Comparison of ENCODE assay signal across 16 cellular contexts in genomic region chr14:69699743-69700309, GRCh38.
DNase-seq lines count a peak whose midpoint lies in the region; ATAC-seq and TF ChIP-seq lines count a peak whose summit lies in the region.
"Had no signal": no experiment of that assay in that cellular context is flagged by ENCODE, and none has a peak within 500 bp of the region (broad histone marks: within the 10 kb centered on the region; RNA-seq: fewer than 3 reads in every experiment).

No MANE protein-coding gene starts in this region.

- H3K4me1 ChIP-seq in Loucy (ENCODE audit: insufficient read depth, low read length, poor library complexity, severe bottlenecking) (peaks cover 83% of the 10 kb centered on the region), lower lobe of right lung (peaks cover 95% of the 10 kb centered on the region), mammary epithelial cell (ENCODE audit: insufficient read depth, low read length) (peaks cover 22% of the 10 kb centered on the region)

- in situ Hi-C loops in mammary epithelial cell (cut with MboI; ENCODE audit: low sequenced_read_pairs in 2 of 2) = no loop called here

- no peak overlapping the region for H2AFZ ChIP-seq in Loucy (ENCODE audit: low read length)
- no peak overlapping the region for H2AFZ ChIP-seq in mammary epithelial cell (ENCODE audit: low read depth, low read length)

- H4K20me1 ChIP-seq in Loucy (ENCODE audit: insufficient read depth, low read length, poor library complexity, severe bottlenecking) (no peaks in the 10 kb centered on the region), mammary epithelial cell (ENCODE audit: insufficient read depth, low read length) (no peaks in the 10 kb centered on the region)

- H3K27me3 ChIP-seq in Loucy (ENCODE audit: insufficient read depth, low read length, poor library complexity, severe bottlenecking) = no peaks in the 10 kb centered on the region
- H3K27me3 ChIP-seq in lower lobe of right lung (ENCODE audit: low read depth) = no peaks in the 10 kb centered on the region
- H3K27me3 ChIP-seq in mammary epithelial cell (ENCODE audit: insufficient read depth, low read length) = no peaks in the 10 kb centered on the region

- H3K9me3 ChIP-seq in Loucy (ENCODE audit: insufficient read depth, low read depth, low read length) = no peaks in the 10 kb centered on the region
- H3K9me3 ChIP-seq in lower lobe of right lung = no peaks in the 10 kb centered on the region
- H3K9me3 ChIP-seq in mammary epithelial cell (replicated peaks; ENCODE audit: insufficient read depth, low read length) = no peaks in the 10 kb centered on the region

- CTCF ChIA-PET in mammary epithelial cell (lab: Charles Lee; ENCODE audit: low non-redundant PET) = no interaction called here

- peak; percentile 56 for DNase-seq in NCI-H2029 (lab: John Stamatoyannopoulos, UW)
- no peak for DNase-seq in NCI-H2029 treated with DMSO at 0.1 percent for 48 hours (lab: John Stamatoyannopoulos, UW)
- peak; percentile 98 for DNase-seq in NCI-H748 (lab: John Stamatoyannopoulos, UW; ENCODE audit: unreplicated experiment)
- no peak for DNase-seq in lower lobe of right lung
- no peak for DNase-seq in amniotic stem cell (lab: John Stamatoyannopoulos, UW)
- no peak for DNase-seq in mammary epithelial cell
- DNase-seq: 8988T; CD4-positive, alpha-beta T cell; IMR-90; NCI-H1092; SW 1271; WERI-Rb-1 had no signal

- H3K27ac ChIP-seq in lower lobe of right lung (peak overlapping the region; percentile 9), mammary epithelial cell (ENCODE audit: insufficient read depth, low read depth, low read length) (no peak overlapping the region)
- H3K27ac ChIP-seq: WERI-Rb-1 had no signal

- peaks cover 5% of the 10 kb centered on the region; the same call in 1 of the 2 replicates for H3F3A ChIP-seq in Loucy (ENCODE audit: low read depth)

- H3K36me3 ChIP-seq in Loucy (ENCODE audit: insufficient read depth, low read length) (peaks cover 11% of the 10 kb centered on the region; the same call in 1 of the 2 replicates), lower lobe of right lung (peaks cover 16% of the 10 kb centered on the region), mammary epithelial cell (ENCODE audit: insufficient read depth, low read length) (peaks cover 4% of the 10 kb centered on the region)

- H3K9me2 ChIP-seq in Loucy (replicated peaks; ENCODE audit: low read depth, low read length) = no peaks in the 10 kb centered on the region

- intact Hi-C loops in lower lobe of right lung (cut with DNase I) = no loop called here
- intact Hi-C loops in mammary epithelial cell (cut with micrococcal nuclease) = no loop called here

- dilution Hi-C loops in mammary epithelial cell (cut with HindIII; ENCODE audit: low sequenced_read_pairs) = no loop called here

- 73% methylated on average over 6 of the region's 6 CpGs for WGBS in mammary epithelial cell (ENCODE audit: low coverage, missing lambda C conversion rate)

- TF ChIP-seq CTCF in Loucy (conservative IDR thresholded peaks at IDR 0.05; ENCODE audit: low read length) (no peak), lower lobe of right lung (IDR thresholded peaks at IDR 0.05) (no peak), mammary epithelial cell (conservative IDR thresholded peaks at IDR 0.05 in 1 of 2, IDR thresholded peaks at IDR 0.05 in 1 of 2; ENCODE audit: extremely low read depth in 1 of 2, insufficient read depth in 1 of 2, low read depth in 1 of 2, low read length in 2 of 2) (no peak)

- H3K9ac ChIP-seq in Loucy (ENCODE audit: low read depth, low read length, poor library complexity, severe bottlenecking) = peak overlapping the region; percentile 76
- no peak overlapping the region for H3K9ac ChIP-seq in mammary epithelial cell (ENCODE audit: insufficient read depth, low read length)

- BruUV-seq in mammary epithelial cell (replicated peaks; lab: Mats Ljungman, UMichigan) = no TSS peak

- ATAC-seq in lower lobe of right lung (no peak), HG03520 (IDR thresholded peaks at IDR 0.05; ENCODE audit: unreplicated experiment) (no peak)

- no peak overlapping the region for H3K4me2 ChIP-seq in Loucy (ENCODE audit: low read depth, low read length, poor library complexity, severe bottlenecking)
- H3K4me2 ChIP-seq in mammary epithelial cell (ENCODE audit: insufficient read depth, low read depth, low read length) = no peak overlapping the region
- H3K4me2 ChIP-seq: smooth muscle cell had no signal

- H3K4me3 ChIP-seq in Loucy (ENCODE audit: low read length, poor library complexity, severe bottlenecking) = no peak overlapping the region
- no peak overlapping the region for H3K4me3 ChIP-seq in lower lobe of right lung
- H3K4me3 ChIP-seq in mammary epithelial cell (replicated peaks in 1 of 3; ENCODE audit: insufficient read depth in 1 of 3, low read depth in 2 of 3, low read length in 3 of 3) = no peak overlapping the region
- H3K4me3 ChIP-seq: lung, smooth muscle cell had no signal

- H3K79me2 ChIP-seq in Loucy (ENCODE audit: insufficient read depth, low read length) (peaks cover 89% of the 10 kb centered on the region), mammary epithelial cell (ENCODE audit: insufficient read depth, low read length) (peaks cover 88% of the 10 kb centered on the region)

Comparison
In these comparisons a context has a peak if more than half of its experiments do, and no peak if none do; other contexts are left out.
1. DNase-seq: peak in NCI-H2029 (single experiment) and NCI-H748 (single experiment); none in NCI-H2029 treated with DMSO at 0.1 percent for 48 hours (single experiment), lower lobe of right lung (single experiment), amniotic stem cell (single experiment) and mammary epithelial cell (single experiment).